Comparison of ENCODE assay signal across 14 cellular contexts in genomic region chr4:163542275-163542674, GRCh38. TPM values are rescaled to one million over a fixed set of nuclear protein-coding genes. Genes with fewer than 3 reads are reported as not detected.
DNase-seq lines count a peak whose midpoint lies in the region; TF ChIP-seq lines count a peak whose summit lies in the region.
"Had no signal": no experiment of that assay in that cellular context is flagged by ENCODE, and none has a peak within 500 bp of the region (broad histone marks: within the 10 kb centered on the region; RNA-seq: fewer than 3 reads in every experiment).

No MANE protein-coding gene starts in this region.

- TF ChIP-seq CTCF in kidney epithelial cell (IDR thresholded peaks at IDR 0.05; ENCODE audit: insufficient read depth, low read length, poor library complexity, severe bottlenecking) = no peak

- H3K27me3 ChIP-seq in kidney epithelial cell (ENCODE audit: control insufficient read depth, insufficient read depth, low read length) = no peaks in the 10 kb centered on the region
- H3K27me3 ChIP-seq: tibial nerve had no signal

- DNase-seq in ACHN (peak; percentile 67), HPDE6-E6E7 (ENCODE audit: extremely low spot score) (peak; percentile 36), amniotic stem cell (lab: John Stamatoyannopoulos, UW) (peak; percentile 20), kidney epithelial cell (ENCODE audit: low read depth) (peak; percentile 65), NOMO-1 treated with DMSO at 0.1 percent for 48 hours (lab: John Stamatoyannopoulos, UW; ENCODE audit: unreplicated experiment) (no peak)
- DNase-seq in activated CD4-positive, alpha-beta T cell treated with anti-CD3 and anti-CD28 coated beads, Interleukin-2, amount 50 U/mL, for 1 hour = no peak
- DNase-seq in stimulated activated CD4-positive, alpha-beta T cell treated with anti-CD3 and anti-CD28 coated beads, Interleukin-4, amount 100 ng/mL, for 4 hours = no peak
- no peak for DNase-seq in activated effector memory CD4-positive, alpha-beta T cell treated with anti-CD3 and anti-CD28 coated beads, Interleukin-2, amount 50 U/mL, for 16 hours
- DNase-seq: activated CD4-positive, alpha-beta T cell treated with anti-CD3 and anti-CD28 coated beads for 48 hours; NCI-H1105; NCI-H2227 treated with DMSO at 0.1 percent for 48 hours; nucleus accumbens had no signal

- H3K4me3 ChIP-seq in kidney epithelial cell (ENCODE audit: low read depth, low read length) = no peak overlapping the region
- H3K4me3 ChIP-seq: GM12878, tibial nerve had no signal

- in situ Hi-C loops in ACHN (cut with HindIII; ENCODE audit: low pct_ligation_motif_present, low pct_unique_long_range_greater_than_20kb, low sequenced_read_pairs) = loop anchor here (25.0 kb wide), 1 partner anchor 405 kb away; no protein-coding TSS in a partner anchor

- H3K36me3 ChIP-seq in kidney epithelial cell (ENCODE audit: control insufficient read depth, insufficient read depth, low read length) = no peaks in the 10 kb centered on the region

RNA-seq across cellular contexts. Expression of gene TMA16, which starts 47.8 kb away (rescaled TPM):
- total RNA-seq in kidney epithelial cell = 22.1 and 30.7 TPM in 2 replicates

Comparison
In these comparisons a context has a peak if more than half of its experiments do, and no peak if none do; other contexts are left out.
1. DNase-seq: peak in ACHN (single experiment), HPDE6-E6E7 (single experiment), amniotic stem cell (single experiment) and kidney epithelial cell (single experiment); none in activated CD4-positive, alpha-beta T cell treated with anti-CD3 and anti-CD28 coated beads, Interleukin-2, amount 50 U/mL, for 1 hour (single experiment), stimulated activated CD4-positive, alpha-beta T cell treated with anti-CD3 and anti-CD28 coated beads, Interleukin-4, amount 100 ng/mL, for 4 hours (0 of 2), activated effector memory CD4-positive, alpha-beta T cell treated with anti-CD3 and anti-CD28 coated beads, Interleukin-2, amount 50 U/mL, for 16 hours (single experiment) and NOMO-1 treated with DMSO at 0.1 percent for 48 hours (single experiment).